Comparison of ENCODE assay signal across 2 cellular contexts in genomic region chr1:35968396-35968795, GRCh38.
A peak's percentile ranks its signal among the peaks of the same experiment; 100 is the strongest.
TF ChIP-seq lines count a peak whose summit lies in the region.

No MANE protein-coding gene starts in this region.

TF ChIP-seq in IMR-90, 13 proteins besides CTCF, POLR2A, EP300 and RAD21:
- TF ChIP-seq MAZ (IDR thresholded peaks at IDR 0.05; ENCODE audit: borderline replicate concordance, low read depth, low read length) = no peak
- TF ChIP-seq RCOR1 (IDR thresholded peaks at IDR 0.05; ENCODE audit: insufficient replicate concordance, low read length) = no peak
- no peak for TF ChIP-seq ELK1 (IDR thresholded peaks at IDR 0.05; ENCODE audit: borderline replicate concordance, low read depth, low read length)
- no peak for TF ChIP-seq CHD1 (IDR thresholded peaks at IDR 0.05; ENCODE audit: low read depth, low read length)
- no peak for TF ChIP-seq USF2 (IDR thresholded peaks at IDR 0.05; ENCODE audit: low read depth, low read length)
- TF ChIP-seq CEBPB (IDR thresholded peaks at IDR 0.05; ENCODE audit: low read depth, low read length) = no peak

TF ChIP-seq in K562, 482 proteins besides CTCF, POLR2A, EP300 and RAD21:
- TF ChIP-seq PCBP2 (IDR thresholded peaks at IDR 0.05; ENCODE audit: low read depth, low read length, poor library complexity, severe bottlenecking) (no peak), RBM25 (IDR thresholded peaks at IDR 0.05; ENCODE audit: low read depth, low read length, severe bottlenecking) (peak; percentile 55), CEBPB (tag; IDR thresholded peaks at IDR 0.05) (0 out of 2 replicates have a peak, but pooled peaks have one; percentile 13), NR4A1 (CRISPR knock-in tag; IDR thresholded peaks at IDR 0.05) (no peak), NR4A1 (tag; IDR thresholded peaks at IDR 0.05) (no peak), ZNF146 (CRISPR knock-in tag; IDR thresholded peaks at IDR 0.05; ENCODE audit: unreplicated experiment) (peak; percentile 83), ZNF764 (CRISPR knock-in tag; IDR thresholded peaks at IDR 0.05; ENCODE audit: low read depth) (no peak), PTTG1 (tag; IDR thresholded peaks at IDR 0.05; ENCODE audit: low read depth) (no peak)
TF ChIP-seq in K562: peak in this region for 3.
